ENCODE assay signal across 9 cellular contexts in genomic region chr6:148441454-148441911, GRCh38.
DNase-seq lines count a peak whose midpoint lies in the region; ATAC-seq and TF ChIP-seq lines count a peak whose summit lies in the region.
"Had no signal": no experiment of that assay in that cellular context is flagged by ENCODE, and none has a peak within 500 bp of the region (broad histone marks: within the 10 kb centered on the region; RNA-seq: fewer than 3 reads in every experiment).

No MANE protein-coding gene starts in this region.

- H3K4me1 Mint-ChIP-seq in activated T-cell treated with anti-CD3 and anti-CD28 coated beads, Interleukin-2, amount 50 U/mL, for 4 hours (ENCODE audit: low read depth) = no peaks in the 10 kb centered on the region

- no peak overlapping the region for H3K4me3 ChIP-seq in fibroblast of pulmonary artery (replicated peaks; ENCODE audit: low read depth, low read length)

- no peaks in the 10 kb centered on the region for H3K36me3 Mint-ChIP-seq in activated T-cell treated with anti-CD3 and anti-CD28 coated beads, Interleukin-2, amount 50 U/mL, for 4 hours (ENCODE audit: insufficient read depth)

- POLR2A ChIA-PET in RWPE1 (lab: Yijun Ruan, JAX; ENCODE audit: low non-redundant PET) = no interaction called here

- H3K27me3 Mint-ChIP-seq in activated T-cell treated with anti-CD3 and anti-CD28 coated beads, Interleukin-2, amount 50 U/mL, for 4 hours (ENCODE audit: low read depth) = peaks cover 11% of the 10 kb centered on the region

- ATAC-seq in activated T-cell treated with anti-CD3 and anti-CD28 coated beads, Interleukin-2, amount 50 U/mL, for 4 hours = peak; percentile 71 to 89
- ATAC-seq in stimulated activated naive CD8-positive, alpha-beta T cell treated with anti-CD3 and anti-CD28 coated beads, Interleukin-15, Interleukin-2, amounts not matched to agents 100 U/mL and 50 U/mL, for 24 hours = peak; percentile 94

- H3K9me3 Mint-ChIP-seq in activated T-cell treated with anti-CD3 and anti-CD28 coated beads, Interleukin-2, amount 50 U/mL, for 4 hours = no peaks in the 10 kb centered on the region
- H3K9me3 Mint-ChIP-seq: activated B cell treated with CpG ODN at 0.5 μM for 24 hours had no signal

- TF ChIP-seq CTCF in RWPE1 (conservative IDR thresholded peaks at IDR 0.05; ENCODE audit: low read depth) = no peak
- TF ChIP-seq CTCF in fibroblast of pulmonary artery (IDR thresholded peaks at IDR 0.05; ENCODE audit: low read length, missing control alignments) = no peak

- H3K4me3 Mint-ChIP-seq in activated T-cell treated with anti-CD3 and anti-CD28 coated beads, Interleukin-2, amount 50 U/mL, for 4 hours = no peak overlapping the region
- H3K4me3 Mint-ChIP-seq: activated B cell treated with CpG ODN at 0.5 μM for 24 hours had no signal

- peak overlapping the region; percentile 91 for H3K27ac ChIP-seq in RWPE1

- CTCF ChIA-PET in RWPE1 (lab: Yijun Ruan, JAX) = interaction anchor here (1.0 kb wide), 1 partner anchor 423 kb away, joined by 3 read pairs; no protein-coding TSS in a partner anchor

- DNase-seq in activated T-cell treated with anti-CD3 and anti-CD28 coated beads, Interleukin-2, amount 50 U/mL, for 4 hours = no peak
- no peak for DNase-seq in activated T-cell treated with anti-CD3 and anti-CD28 coated beads, Interleukin-2, amount 50 U/mL, for 1 hour
- peak; percentile 72 for DNase-seq in RWPE1 (ENCODE audit: low spot score)
- DNase-seq in fibroblast of pulmonary artery (ENCODE audit: low read depth) = peak; percentile 80
- DNase-seq in stimulated activated naive CD8-positive, alpha-beta T cell treated with anti-CD3 and anti-CD28 coated beads, Interleukin-15, Interleukin-2, amounts not matched to agents 100 U/mL and 50 U/mL, for 24 hours = no peak
- DNase-seq in NCI-H2171 (lab: John Stamatoyannopoulos, UW) = no peak
- no peak for DNase-seq in HuH-7 (ENCODE audit: low spot score)
- no peak for DNase-seq in NCI-H2196 (lab: John Stamatoyannopoulos, UW; ENCODE audit: unreplicated experiment)
- DNase-seq: activated B cell treated with CpG ODN at 0.5 μM for 24 hours had no signal

Comparison
In these comparisons a context has a peak if more than half of its experiments do, and no peak if none do; other contexts are left out.
1. DNase-seq: peak in RWPE1 (single experiment) and fibroblast of pulmonary artery (single experiment); none in activated T-cell treated with anti-CD3 and anti-CD28 coated beads, Interleukin-2, amount 50 U/mL, for 4 hours (single experiment), activated T-cell treated with anti-CD3 and anti-CD28 coated beads, Interleukin-2, amount 50 U/mL, for 1 hour (single experiment), stimulated activated naive CD8-positive, alpha-beta T cell treated with anti-CD3 and anti-CD28 coated beads, Interleukin-15, Interleukin-2, amounts not matched to agents 100 U/mL and 50 U/mL, for 24 hours (single experiment), NCI-H2171 (single experiment), HuH-7 (single experiment) and NCI-H2196 (single experiment).